ENCODE assay signal across 9 cellular contexts in the genomic region with DNA sequence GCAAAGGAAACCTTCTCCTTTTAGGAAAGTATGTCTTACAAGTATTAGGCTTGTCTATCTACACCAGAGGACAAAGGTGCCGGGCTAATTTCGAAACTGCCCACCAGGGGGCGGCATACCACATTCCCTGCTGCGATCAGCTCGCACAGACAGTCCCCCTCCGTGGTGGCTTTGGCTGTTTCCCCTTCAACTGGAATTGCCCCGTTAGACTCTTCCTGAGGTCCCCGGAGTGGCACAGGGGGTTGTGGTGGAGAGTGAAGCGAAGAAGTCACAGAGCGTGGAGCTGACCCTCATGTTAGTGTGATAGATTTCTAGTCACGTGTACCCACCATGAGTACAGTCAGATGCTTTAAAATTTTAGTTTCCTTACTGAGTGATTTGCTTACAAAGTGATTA. TPM values are rescaled to one million over a fixed set of nuclear protein-coding genes. Genes with fewer than 3 reads are reported as not detected.
A peak's percentile ranks its signal among the peaks of the same experiment; 100 is the strongest.
DNase-seq lines count a peak whose midpoint lies in the region; ATAC-seq and TF ChIP-seq lines count a peak whose summit lies in the region.
"Had no signal": no experiment of that assay in that cellular context is flagged by ENCODE, and none has a peak within 500 bp of the region (broad histone marks: within the 10 kb centered on the region; RNA-seq: fewer than 3 reads in every experiment).

No MANE protein-coding gene starts in this region.

- H3K9me3 Mint-ChIP-seq in CD4-positive, CD25-positive, alpha-beta regulatory T cell, result peaks cover 0 to 3% (median 0%) of the 10 kb centered on the region in 7 donors
- no peaks in the 10 kb centered on the region for H3K9me3 Mint-ChIP-seq in activated CD8-positive, alpha-beta T cell treated with anti-CD3 and anti-CD28 coated beads for 36 hours
- H3K9me3 Mint-ChIP-seq in memory B cell, result no peaks in the 10 kb centered on the region

- CTCF ChIA-PET in activated CD8-positive, alpha-beta T cell treated with anti-CD3 and anti-CD28 coated beads for 36 hours (lab: Charles Lee), result interaction anchor here (0.5 to 7.7 kb wide), 34 partner anchors 8 to 987 kb away, joined by 3 to 195 read pairs (median 6); a partner anchor contains a TSS

- H3K36me3 Mint-ChIP-seq in CD4-positive, CD25-positive, alpha-beta regulatory T cell, result no peaks in the 10 kb centered on the region
- no peaks in the 10 kb centered on the region for H3K36me3 Mint-ChIP-seq in activated CD8-positive, alpha-beta T cell treated with anti-CD3 and anti-CD28 coated beads for 36 hours (ENCODE audit: low read depth)
- no peaks in the 10 kb centered on the region for H3K36me3 Mint-ChIP-seq in memory B cell

- peak; percentile 82 to 92 (median 90) for DNase-seq in CD4-positive, CD25-positive, alpha-beta regulatory T cell
- DNase-seq in NCI-H82 (lab: John Stamatoyannopoulos, UW) (peak; percentile 90), memory B cell (ENCODE audit: low spot score in 2 of 2) (peak; percentile 90 to 94)
- peak; percentile 95 for DNase-seq in activated CD8-positive, alpha-beta T cell treated with anti-CD3 and anti-CD28 coated beads for 36 hours
- DNase-seq in effector memory CD4-positive, alpha-beta T cell, result peak; percentile 73 to 80 (median 75)
- peak; percentile 71 for DNase-seq in stimulated activated CD8-positive, alpha-beta memory T cell treated with anti-CD3 and anti-CD28 coated beads, Interleukin-12 subunit alpha, Interleukin-12 subunit beta, amount 100 ng/mL, for 24 hours (ENCODE audit: extremely low read depth)

- H3K27me3 ChIP-seq in CD4-positive, CD25-positive, alpha-beta regulatory T cell (ENCODE audit: control insufficient read depth, insufficient read depth, low read length), result no peaks in the 10 kb centered on the region
- H3K27me3 ChIP-seq in effector memory CD4-positive, alpha-beta T cell (replicated peaks; ENCODE audit: control insufficient read depth, insufficient read depth, low read length, poor library complexity, severe bottlenecking), result no peaks in the 10 kb centered on the region

- H3K36me3 ChIP-seq in CD4-positive, CD25-positive, alpha-beta regulatory T cell (ENCODE audit: control insufficient read depth, insufficient read depth, low read length), result no peaks in the 10 kb centered on the region
- no peaks in the 10 kb centered on the region for H3K36me3 ChIP-seq in effector memory CD4-positive, alpha-beta T cell (ENCODE audit: control insufficient read depth, insufficient read depth, low read length)

- TF ChIP-seq CTCF in activated CD8-positive, alpha-beta T cell treated with anti-CD3 and anti-CD28 coated beads for 36 hours (IDR thresholded peaks at IDR 0.05), result peak; percentile 84

- H3K27ac ChIP-seq in CD4-positive, CD25-positive, alpha-beta regulatory T cell (ENCODE audit: insufficient read depth, low read length, poor library complexity, severe bottlenecking), result peak overlapping the region; percentile 81
- H3K27ac ChIP-seq in effector memory CD4-positive, alpha-beta T cell (ENCODE audit: insufficient read depth, low read length, poor library complexity, severe bottlenecking), result peak overlapping the region; percentile 57
- H3K27ac ChIP-seq: epithelial cell of prostate had no signal

- POLR2A ChIA-PET in activated CD8-positive, alpha-beta T cell treated with anti-CD3 and anti-CD28 coated beads for 36 hours (lab: Charles Lee), result interaction anchor here (1.1 to 3.7 kb wide), 8 partner anchors 10 to 68 kb away, joined by 3 to 41 read pairs (median 6); a partner anchor contains a TSS

- H3K4me1 Mint-ChIP-seq in CD4-positive, CD25-positive, alpha-beta regulatory T cell, result peaks cover 0 to 51% (median 31%) of the 10 kb centered on the region in 4 donors
- peaks cover 61% of the 10 kb centered on the region for H3K4me1 Mint-ChIP-seq in activated CD8-positive, alpha-beta T cell treated with anti-CD3 and anti-CD28 coated beads for 36 hours (ENCODE audit: low read depth)
- peaks cover 15% of the 10 kb centered on the region for H3K4me1 Mint-ChIP-seq in memory B cell

- H3K27me3 Mint-ChIP-seq in CD4-positive, CD25-positive, alpha-beta regulatory T cell, result peaks cover 4% of the 10 kb centered on the region
- peaks cover 5% of the 10 kb centered on the region for H3K27me3 Mint-ChIP-seq in activated CD8-positive, alpha-beta T cell treated with anti-CD3 and anti-CD28 coated beads for 36 hours
- H3K27me3 Mint-ChIP-seq in memory B cell, result peaks cover 2% of the 10 kb centered on the region

- H3K27ac Mint-ChIP-seq in CD4-positive, CD25-positive, alpha-beta regulatory T cell, result peak overlapping the region; percentile 96 to 98 (median 97)
- peak overlapping the region; percentile 99 for H3K27ac Mint-ChIP-seq in activated CD8-positive, alpha-beta T cell treated with anti-CD3 and anti-CD28 coated beads for 36 hours
- peak overlapping the region; percentile 60 for H3K27ac Mint-ChIP-seq in memory B cell

- no peaks in the 10 kb centered on the region for H3K9me3 ChIP-seq in CD4-positive, CD25-positive, alpha-beta regulatory T cell (ENCODE audit: control insufficient read depth in 2 of 2, low read length in 2 of 2)
- H3K9me3 ChIP-seq in effector memory CD4-positive, alpha-beta T cell (ENCODE audit: control insufficient read depth, low read length), result no peaks in the 10 kb centered on the region

- peak; percentile 79 to 84 for ATAC-seq in CD4-positive, CD25-positive, alpha-beta regulatory T cell (ENCODE audit: low read depth in 2 of 2)
- ATAC-seq in GM19397 (IDR thresholded peaks at IDR 0.05; ENCODE audit: unreplicated experiment) (peak; percentile 50), HG03521 (IDR thresholded peaks at IDR 0.05; ENCODE audit: unreplicated experiment) (peak; percentile 52), memory B cell (ENCODE audit: low read depth) (peak; percentile 77)
- peak; percentile 78 for ATAC-seq in activated CD8-positive, alpha-beta T cell treated with anti-CD3 and anti-CD28 coated beads for 36 hours

- peak overlapping the region; percentile 92 for H3K4me3 ChIP-seq in CD4-positive, CD25-positive, alpha-beta regulatory T cell (ENCODE audit: low read depth, low read length)
- H3K4me3 ChIP-seq in effector memory CD4-positive, alpha-beta T cell (ENCODE audit: insufficient read depth, low read depth, low read length, poor library complexity, severe bottlenecking), result peak overlapping the region; percentile 66

- intact Hi-C loops in activated CD8-positive, alpha-beta T cell treated with anti-CD3 and anti-CD28 coated beads for 36 hours (cut with micrococcal nuclease), result loop anchor here (1.0 to 5.0 kb wide), 3 partner anchors 28 to 348 kb away; no protein-coding TSS in a partner anchor

- H3K4me1 ChIP-seq in CD4-positive, CD25-positive, alpha-beta regulatory T cell (ENCODE audit: control insufficient read depth, insufficient read depth, low read length, poor library complexity, severe bottlenecking), result peaks cover 31% of the 10 kb centered on the region
- H3K4me1 ChIP-seq in effector memory CD4-positive, alpha-beta T cell (ENCODE audit: control insufficient read depth, insufficient read depth, low read length, poor library complexity, severe bottlenecking), result no peaks in the 10 kb centered on the region

- H3K4me3 Mint-ChIP-seq in CD4-positive, CD25-positive, alpha-beta regulatory T cell, result peak overlapping the region; percentile 83 to 98 (median 96)
- peak overlapping the region; percentile 78 for H3K4me3 Mint-ChIP-seq in activated CD8-positive, alpha-beta T cell treated with anti-CD3 and anti-CD28 coated beads for 36 hours
- peak overlapping the region; percentile 84 for H3K4me3 Mint-ChIP-seq in memory B cell

RNA-seq across cellular contexts. Expression of a gene that starts 17.5 kb away (rescaled TPM):
- 44.5 TPM for total RNA-seq in CD4-positive, CD25-positive, alpha-beta regulatory T cell
- 100 to 1,000 TPM in 3 of 4 donors, 10 to 100 TPM in 1; 87.8 to 148 (median 108) TPM for polyA plus RNA-seq in CD4-positive, CD25-positive, alpha-beta regulatory T cell
- total RNA-seq in activated CD8-positive, alpha-beta T cell treated with anti-CD3 and anti-CD28 coated beads for 36 hours, result 100 to 1,000 TPM; 132 to 139 TPM

RNA-seq across cellular contexts. Expression of a gene that starts 20.3 kb away (rescaled TPM):
- total RNA-seq in CD4-positive, CD25-positive, alpha-beta regulatory T cell, result 106 TPM
- 100 to 1,000 TPM in 2 of 4 donors, 10 to 100 TPM in 2; 69.8 to 115 (median 93.3) TPM for polyA plus RNA-seq in CD4-positive, CD25-positive, alpha-beta regulatory T cell
- 10 to 100 TPM; 38.4 to 40.9 TPM for total RNA-seq in activated CD8-positive, alpha-beta T cell treated with anti-CD3 and anti-CD28 coated beads for 36 hours

RNA-seq across cellular contexts. Expression of a gene that starts 39.3 kb away (rescaled TPM):
- not detected for total RNA-seq in CD4-positive, CD25-positive, alpha-beta regulatory T cell
- under 1 TPM; 0.17 to 0.37 (median 0.35) TPM for polyA plus RNA-seq in CD4-positive, CD25-positive, alpha-beta regulatory T cell
- under 1 TPM; 0.83 to 0.97 TPM for total RNA-seq in activated CD8-positive, alpha-beta T cell treated with anti-CD3 and anti-CD28 coated beads for 36 hours

Comparison
In these comparisons a context has a peak if more than half of its experiments do, and no peak if none do; other contexts are left out.
1. Peak in every context shown above with its lines: DNase-seq, ATAC-seq, H3K4me3 ChIP-seq and H3K27ac ChIP-seq.